30 cellular contexts compared by ENCODE assay signal in the genomic region with DNA sequence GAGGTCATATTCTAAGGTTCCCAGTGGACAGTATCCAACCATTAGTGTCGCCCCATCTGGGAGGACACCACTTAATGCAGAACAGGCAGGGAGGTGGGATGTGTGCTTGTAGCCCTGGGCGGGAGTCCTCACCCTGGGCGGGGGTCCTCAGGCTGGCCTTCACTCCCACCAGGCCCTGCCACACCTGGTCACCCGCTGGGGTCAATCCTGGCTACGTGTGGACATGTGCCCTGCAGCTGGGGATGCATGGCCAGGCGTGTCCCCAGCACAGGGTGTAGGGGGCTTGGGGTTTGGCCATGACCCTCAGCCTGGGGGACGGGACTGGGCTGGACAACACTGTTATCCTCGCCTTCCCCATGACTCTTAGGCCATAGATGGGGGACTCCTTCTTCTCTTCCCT. TPM values are rescaled to one million over a fixed set of nuclear protein-coding genes. Genes with fewer than 3 reads are reported as not detected.
"Had no signal": no experiment of that assay in that cellular context is flagged by ENCODE, and none has a peak within 500 bp of the region (broad histone marks: within the 10 kb centered on the region; RNA-seq: fewer than 3 reads in every experiment).

No MANE protein-coding gene starts in this region.

- H3K4me3 ChIP-seq: coronary artery, esophagus squamous epithelium, gastrocnemius medialis, heart right ventricle, lower lobe of right lung, mucosa of descending colon had no signal

- DNase-seq: effector CD8-positive, alpha-beta T cell; effector memory CD8-positive, alpha-beta T cell; endodermal cell; erythroblast; esophagus squamous epithelium; foreskin fibroblast; foreskin melanocyte; gastrocnemius medialis; glutamatergic neuron; head of caudate nucleus; hippocampal formation; kidney glomerular epithelial cell; left colon; lower lobe of right lung; mesenchymal stem cell; mucosa of descending colon; naive B cell had no signal

- ATAC-seq: effector memory CD8-positive, alpha-beta T cell; esophagus mucosa; gastrocnemius medialis; heart right ventricle; left colon; left lobe of liver; left ventricle myocardium superior; lower lobe of right lung; mucosa of descending colon had no signal

- H3K4me1 ChIP-seq: gastrocnemius medialis had no signal

- H3K9me3 ChIP-seq: esophagus squamous epithelium, gastrocnemius medialis, heart right ventricle, lower lobe of right lung, mucosa of descending colon had no signal

- H3K36me3 ChIP-seq: esophagus squamous epithelium, gastrocnemius medialis, heart right ventricle, lower lobe of right lung had no signal

- H3K27ac ChIP-seq: coronary artery, epithelial cell of prostate, esophagus squamous epithelium, gastrocnemius medialis, heart right ventricle, lower lobe of right lung had no signal

- H3K27me3 ChIP-seq: gastrocnemius medialis had no signal

RNA-seq across cellular contexts. Expression of a gene that starts 18.8 kb away (rescaled TPM):
- total RNA-seq: dermis microvascular lymphatic vessel endothelial cell, esophagus mucosa, esophagus squamous epithelium, gastrocnemius medialis, glomerular endothelial cell, heart right ventricle, left lobe of liver, left ventricle myocardium superior, lower leg skin, lower lobe of right lung, lung microvascular endothelial cell, mesenteric fat pad, myocyte had no signal
- polyA plus RNA-seq: heart right ventricle, keratinocyte had no signal

RNA-seq across cellular contexts. Expression of a gene that starts 19.3 kb away (rescaled TPM):
- total RNA-seq: lung microvascular endothelial cell had no signal
- polyA plus RNA-seq: keratinocyte had no signal
